In genomic region chr20:1155342-1155741, GRCh38 we compare ENCODE assay signal across 28 cellular contexts. TPM values are rescaled to one million over a fixed set of nuclear protein-coding genes. Genes with fewer than 3 reads are reported as not detected.
"Had no signal": no experiment of that assay in that cellular context is flagged by ENCODE, and none has a peak within 500 bp of the region (broad histone marks: within the 10 kb centered on the region; RNA-seq: fewer than 3 reads in every experiment).

No MANE protein-coding gene starts in this region.

- DNase-seq: natural killer cell; occipital lobe; ovary; posterior cingulate gyrus; psoas muscle; right cardiac atrium; spleen; stimulated activated CD4-positive, alpha-beta T cell treated with anti-CD3 and anti-CD28 coated beads, Interleukin-12 subunit alpha, Interleukin-12 subunit beta, amount 100 ng/mL, for 4 hours; stimulated activated CD4-positive, alpha-beta T cell treated with anti-CD3 and anti-CD28 coated beads, Interleukin-1b, Interleukin-23, amount 100 ng/mL, for 48 hours; stimulated activated CD4-positive, alpha-beta T cell treated with anti-CD3 and anti-CD28 coated beads, Interleukin-4, amount 100 ng/mL, for 1 hour; stimulated activated CD4-positive, alpha-beta T cell treated with anti-CD3 and anti-CD28 coated beads, Interleukin-4, amount 100 ng/mL, for 4 hours; stimulated activated CD8-positive, alpha-beta memory T cell treated with anti-CD3 and anti-CD28 coated beads, Interleukin-4, amount 100 ng/mL, for 48 hours; stimulated activated naive CD4-positive, alpha-beta T cell; stimulated activated naive CD8-positive, alpha-beta T cell treated with anti-CD3 and anti-CD28 coated beads, Interleukin-15, amount 100 ng/mL, for 72 hours; stimulated activated naive CD8-positive, alpha-beta T cell treated with anti-CD3 and anti-CD28 coated beads, Interleukin-15, Interleukin-2, amounts not matched to agents 100 U/mL and 50 U/mL, for 24 hours; substantia nigra; testis; tibial artery; transverse colon; upper lobe of left lung had no signal

- H3K27ac Mint-ChIP-seq: natural killer cell; nephron; neural progenitor cell; stimulated activated memory B cell treated with anti-CD40 and anti-IgM and Interleukin-4, amounts not matched to agents 10 μg/mL and 1 μg/mL and 100 μg/mL, for 72 hours; stimulated activated naive CD8-positive, alpha-beta T cell treated with anti-CD3 and anti-CD28 coated beads, Interleukin-15, amount 100 ng/mL, for 72 hours had no signal

- H3K4me1 Mint-ChIP-seq: nephron; neural progenitor cell; stimulated activated memory B cell treated with anti-CD40 and anti-IgM and Interleukin-4, amounts not matched to agents 10 μg/mL and 1 μg/mL and 100 μg/mL, for 72 hours had no signal

- H3K4me3 Mint-ChIP-seq: natural killer cell; nephron; neural progenitor cell; stimulated activated memory B cell treated with anti-CD40 and anti-IgM and Interleukin-4, amounts not matched to agents 10 μg/mL and 1 μg/mL and 100 μg/mL, for 72 hours; stimulated activated naive CD8-positive, alpha-beta T cell treated with anti-CD3 and anti-CD28 coated beads, Interleukin-15, amount 100 ng/mL, for 72 hours had no signal

- H3K27me3 Mint-ChIP-seq: progenitor cell of endocrine pancreas; stimulated activated memory B cell treated with anti-CD40 and anti-IgM and Interleukin-4, amounts not matched to agents 10 μg/mL and 1 μg/mL and 100 μg/mL, for 72 hours; stimulated activated naive CD8-positive, alpha-beta T cell treated with anti-CD3 and anti-CD28 coated beads, Interleukin-15, amount 100 ng/mL, for 72 hours had no signal

- H3K9me3 Mint-ChIP-seq: neural progenitor cell; stimulated activated naive CD8-positive, alpha-beta T cell treated with anti-CD3 and anti-CD28 coated beads, Interleukin-15, amount 100 ng/mL, for 72 hours had no signal

- ATAC-seq: natural killer cell; psoas muscle; right cardiac atrium; sciatic nerve; stimulated activated memory B cell treated with anti-CD40 and anti-IgM and Interleukin-4, amounts not matched to agents 10 μg/mL and 1 μg/mL and 100 μg/mL, for 72 hours; stimulated activated naive CD8-positive, alpha-beta T cell treated with anti-CD3 and anti-CD28 coated beads, Interleukin-15, amount 100 ng/mL, for 72 hours; stimulated activated naive CD8-positive, alpha-beta T cell treated with anti-CD3 and anti-CD28 coated beads, Interleukin-15, Interleukin-2, amounts not matched to agents 100 U/mL and 50 U/mL, for 24 hours had no signal

RNA-seq across cellular contexts. Expression of gene TMEM74B, which starts 29.4 kb away (rescaled TPM):
- total RNA-seq: osteoblast had no signal

RNA-seq across cellular contexts. Expression of gene C20orf202, which starts 47.9 kb away (rescaled TPM):
- total RNA-seq: osteoblast, smooth muscle cell, vagina had no signal
